16 cellular contexts compared by ENCODE assay signal in the genomic region with DNA sequence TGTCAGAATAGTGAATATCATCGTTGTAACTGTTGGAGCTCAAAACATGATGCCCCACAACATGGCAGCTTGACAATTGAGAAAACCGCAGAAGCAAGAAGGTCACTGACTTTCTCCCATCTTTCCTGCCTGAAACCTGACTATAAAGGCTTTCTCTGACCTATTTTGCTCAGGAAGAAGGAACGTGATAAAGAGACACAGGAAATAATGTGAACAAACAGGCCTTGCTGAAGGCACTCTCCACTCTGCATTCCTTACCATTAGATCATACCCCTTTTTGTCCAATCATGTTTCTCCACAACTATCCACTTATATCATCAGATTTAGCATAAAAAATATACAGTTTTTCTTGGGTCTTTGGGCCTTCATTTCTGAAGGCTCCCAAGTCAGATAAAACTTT.
DNase-seq lines count a peak whose midpoint lies in the region; FAIRE-seq and TF ChIP-seq lines count a peak whose summit lies in the region.
"Had no signal": no experiment of that assay in that cellular context is flagged by ENCODE, and none has a peak within 500 bp of the region (broad histone marks: within the 10 kb centered on the region; RNA-seq: fewer than 3 reads in every experiment).

No MANE protein-coding gene starts in this region.

- peaks cover 0 to 19% of the 10 kb centered on the region in 2 experiments; a peak in 1 of 4 replicates for H3K4me1 ChIP-seq in SK-N-SH (ENCODE audit: control insufficient read depth in 1 of 2, insufficient read depth in 2 of 2, low read depth in 1 of 2, low read length in 1 of 2)
- H3K4me1 ChIP-seq in spleen: no peaks in the 10 kb centered on the region
- H3K4me1 ChIP-seq: BLaER1 had no signal

- no peaks in the 10 kb centered on the region for H4K20me1 ChIP-seq in SK-N-SH (ENCODE audit: insufficient read depth)
- H4K20me1 ChIP-seq: BLaER1 had no signal

- no peak for TF ChIP-seq EP300 in SK-N-SH (IDR thresholded peaks at IDR 0.05; ENCODE audit: borderline replicate concordance in 1 of 2, low read depth in 1 of 2, low read length in 1 of 2)

- H3K9me2 ChIP-seq in SK-N-SH: no peaks in the 10 kb centered on the region

- H3K9ac ChIP-seq in SK-N-SH: no peak overlapping the region
- H3K9ac ChIP-seq: BLaER1 had no signal

- POLR2A ChIA-PET in SK-N-SH (lab: Yijun Ruan, JAX): no interaction called here

- peaks cover 32% of the 10 kb centered on the region for H3F3A ChIP-seq in SK-N-SH (replicated peaks; ENCODE audit: insufficient read depth)

- H3K79me2 ChIP-seq in SK-N-SH (ENCODE audit: insufficient read depth): no peaks in the 10 kb centered on the region

- intact Hi-C loops in spleen (cut with DNase I; ENCODE audit: low total_unique reads): no loop called here

- H3K27ac ChIP-seq in SK-N-SH (ENCODE audit: low read depth in 2 of 2, low read length in 1 of 2) (peak overlapping the region in 1 of 2 experiments; percentile 58; a peak in 2 of 4 replicates), epithelial cell of prostate (peak overlapping the region; percentile 53), temporal lobe (ENCODE audit: low read depth, low read length) (peak overlapping the region; percentile 13), spleen (no peak overlapping the region)
- H3K27ac ChIP-seq: BLaER1 had no signal

- no peaks in the 10 kb centered on the region for H3K27me3 ChIP-seq in SK-N-SH (ENCODE audit: insufficient read depth)
- H3K27me3 ChIP-seq in spleen (replicated peaks in 1 of 7): no peaks in the 10 kb centered on the region
- H3K27me3 ChIP-seq: BLaER1 had no signal

- H3K9me3 ChIP-seq in SK-N-SH: peaks cover 7% of the 10 kb centered on the region; the same call in 1 of the 2 replicates
- peaks cover 8 to 37% (median 26%) of the 10 kb centered on the region in 8 donors for H3K9me3 ChIP-seq in spleen

- WGBS in SK-N-SH (ENCODE audit: low lambda C conversion rate): 20% methylated on average over 3 of the region's 3 CpGs
- WGBS in spleen, 5 donors: 56 to 78% (median 73%) methylated on average over 3 of the region's 3 CpGs

- no peak overlapping the region for H3K4me3 ChIP-seq in SK-N-SH (ENCODE audit: low read depth in 2 of 2, low read length in 1 of 2)
- H3K4me3 ChIP-seq in spleen: no peak overlapping the region
- H3K4me3 ChIP-seq: BLaER1 had no signal

- TF ChIP-seq RAD21 in SK-N-SH (IDR thresholded peaks at IDR 0.05; ENCODE audit: low read length): no peak

- DNase-seq in H54 (ENCODE audit: insufficient read length, low spot score) (no peak), SK-N-SH (no peak), epithelial cell of prostate (ENCODE audit: low read depth, low spot score) (no peak), T1000 (lab: John Stamatoyannopoulos, UW) (no peak), spleen (no peak)
- no peak for DNase-seq in activated CD8-positive, alpha-beta memory T cell treated with anti-CD3 and anti-CD28 coated beads, Interleukin-2, amount 50 U/mL, for 4 hours
- DNase-seq: CD8-positive, alpha-beta memory T cell; DND-41; NCI-H146; NCI-H2227 treated with DMSO at 0.1 percent for 48 hours; NCI-H526; NK-92 treated with Interleukin-12 subunit alpha and Interleukin-12 subunit beta, amount 100 ng/mL, for 24 hours; Right ventricle myocardium superior had no signal

- peak; percentile 76 for FAIRE-seq in H54 (lab: Jason Lieb, UNC)
- FAIRE-seq: H1 had no signal

- H3K36me3 ChIP-seq in SK-N-SH (replicated peaks in 1 of 2; ENCODE audit: control insufficient read depth in 1 of 2, insufficient read depth in 2 of 2, low read length in 1 of 2) (peaks cover 0 to 13% of the 10 kb centered on the region in 2 experiments), spleen (no peaks in the 10 kb centered on the region)
- H3K36me3 ChIP-seq: BLaER1 had no signal

- TF ChIP-seq CTCF in SK-N-SH (IDR thresholded peaks at IDR 0.05): no peak
- TF ChIP-seq CTCF in spleen (IDR thresholded peaks at IDR 0.05 in 8 of 11, conservative IDR thresholded peaks at IDR 0.05 in 3 of 11): no peak

- H3K4me2 ChIP-seq in SK-N-SH: no peak overlapping the region
- H3K4me2 ChIP-seq: BLaER1 had no signal

- no peak for TF ChIP-seq POLR2A in H54 (IDR thresholded peaks at IDR 0.05; ENCODE audit: low read depth, low read length)
- TF ChIP-seq POLR2A in spleen (IDR thresholded peaks at IDR 0.05): no peak

- peak overlapping the region; percentile 37 for H2AFZ ChIP-seq in SK-N-SH (ENCODE audit: low read depth)

- CTCF ChIA-PET in SK-N-SH (lab: Yijun Ruan, JAX): no interaction called here

TF ChIP-seq in SK-N-SH, 30 proteins besides CTCF, POLR2A, EP300 and RAD21:
- TF ChIP-seq RFX5 (IDR thresholded peaks at IDR 0.05; ENCODE audit: low read length) (no peak), RCOR1 (IDR thresholded peaks at IDR 0.05; ENCODE audit: low read length) (no peak), EZH2phosphoT487 (IDR thresholded peaks at IDR 0.05; ENCODE audit: borderline replicate concordance, low read depth) (no peak), FOSL2 (IDR thresholded peaks at IDR 0.05; ENCODE audit: borderline replicate concordance, low read depth) (no peak), POLR2AphosphoS5 (IDR thresholded peaks at IDR 0.05; ENCODE audit: low read depth, low read length) (no peak), SMC3 (IDR thresholded peaks at IDR 0.05; ENCODE audit: low read depth, low read length) (no peak), FOXM1 (IDR thresholded peaks at IDR 0.05; ENCODE audit: low read depth) (no peak), GATA2 (CRISPR knock-in tag; IDR thresholded peaks at IDR 0.05) (no peak), GABPA (IDR thresholded peaks at IDR 0.05; ENCODE audit: low read depth) (no peak), TEAD4 (IDR thresholded peaks at IDR 0.05; ENCODE audit: borderline replicate concordance, insufficient read depth) (no peak), MXI1 (IDR thresholded peaks at IDR 0.05; ENCODE audit: low read depth, low read length) (no peak), NRF1 (IDR thresholded peaks at IDR 0.05; ENCODE audit: low read depth, low read length) (no peak)
- TF ChIP-seq, protein P1, sequence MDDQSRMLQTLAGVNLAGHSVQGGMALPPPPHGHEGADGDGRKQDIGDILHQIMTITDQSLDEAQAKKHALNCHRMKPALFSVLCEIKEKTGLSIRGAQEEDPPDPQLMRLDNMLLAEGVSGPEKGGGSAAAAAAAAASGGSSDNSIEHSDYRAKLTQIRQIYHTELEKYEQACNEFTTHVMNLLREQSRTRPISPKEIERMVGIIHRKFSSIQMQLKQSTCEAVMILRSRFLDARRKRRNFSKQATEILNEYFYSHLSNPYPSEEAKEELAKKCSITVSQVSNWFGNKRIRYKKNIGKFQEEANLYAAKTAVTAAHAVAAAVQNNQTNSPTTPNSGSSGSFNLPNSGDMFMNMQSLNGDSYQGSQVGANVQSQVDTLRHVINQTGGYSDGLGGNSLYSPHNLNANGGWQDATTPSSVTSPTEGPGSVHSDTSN (IDR thresholded peaks at IDR 0.05): no peak
- TF ChIP-seq, protein P2, sequence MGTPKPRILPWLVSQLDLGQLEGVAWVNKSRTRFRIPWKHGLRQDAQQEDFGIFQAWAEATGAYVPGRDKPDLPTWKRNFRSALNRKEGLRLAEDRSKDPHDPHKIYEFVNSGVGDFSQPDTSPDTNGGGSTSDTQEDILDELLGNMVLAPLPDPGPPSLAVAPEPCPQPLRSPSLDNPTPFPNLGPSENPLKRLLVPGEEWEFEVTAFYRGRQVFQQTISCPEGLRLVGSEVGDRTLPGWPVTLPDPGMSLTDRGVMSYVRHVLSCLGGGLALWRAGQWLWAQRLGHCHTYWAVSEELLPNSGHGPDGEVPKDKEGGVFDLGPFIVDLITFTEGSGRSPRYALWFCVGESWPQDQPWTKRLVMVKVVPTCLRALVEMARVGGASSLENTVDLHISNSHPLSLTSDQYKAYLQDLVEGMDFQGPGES (IDR thresholded peaks at IDR 0.05; ENCODE audit: low read depth, low read length): no peak
- TF ChIP-seq, protein P3, sequence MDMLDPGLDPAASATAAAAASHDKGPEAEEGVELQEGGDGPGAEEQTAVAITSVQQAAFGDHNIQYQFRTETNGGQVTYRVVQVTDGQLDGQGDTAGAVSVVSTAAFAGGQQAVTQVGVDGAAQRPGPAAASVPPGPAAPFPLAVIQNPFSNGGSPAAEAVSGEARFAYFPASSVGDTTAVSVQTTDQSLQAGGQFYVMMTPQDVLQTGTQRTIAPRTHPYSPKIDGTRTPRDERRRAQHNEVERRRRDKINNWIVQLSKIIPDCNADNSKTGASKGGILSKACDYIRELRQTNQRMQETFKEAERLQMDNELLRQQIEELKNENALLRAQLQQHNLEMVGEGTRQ (IDR thresholded peaks at IDR 0.05; ENCODE audit: borderline replicate concordance, low read depth, low read length): no peak
- TF ChIP-seq, protein P4, sequence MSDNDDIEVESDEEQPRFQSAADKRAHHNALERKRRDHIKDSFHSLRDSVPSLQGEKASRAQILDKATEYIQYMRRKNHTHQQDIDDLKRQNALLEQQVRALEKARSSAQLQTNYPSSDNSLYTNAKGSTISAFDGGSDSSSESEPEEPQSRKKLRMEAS (IDR thresholded peaks at IDR 0.05; ENCODE audit: low read depth): no peak
- TF ChIP-seq, protein P5, sequence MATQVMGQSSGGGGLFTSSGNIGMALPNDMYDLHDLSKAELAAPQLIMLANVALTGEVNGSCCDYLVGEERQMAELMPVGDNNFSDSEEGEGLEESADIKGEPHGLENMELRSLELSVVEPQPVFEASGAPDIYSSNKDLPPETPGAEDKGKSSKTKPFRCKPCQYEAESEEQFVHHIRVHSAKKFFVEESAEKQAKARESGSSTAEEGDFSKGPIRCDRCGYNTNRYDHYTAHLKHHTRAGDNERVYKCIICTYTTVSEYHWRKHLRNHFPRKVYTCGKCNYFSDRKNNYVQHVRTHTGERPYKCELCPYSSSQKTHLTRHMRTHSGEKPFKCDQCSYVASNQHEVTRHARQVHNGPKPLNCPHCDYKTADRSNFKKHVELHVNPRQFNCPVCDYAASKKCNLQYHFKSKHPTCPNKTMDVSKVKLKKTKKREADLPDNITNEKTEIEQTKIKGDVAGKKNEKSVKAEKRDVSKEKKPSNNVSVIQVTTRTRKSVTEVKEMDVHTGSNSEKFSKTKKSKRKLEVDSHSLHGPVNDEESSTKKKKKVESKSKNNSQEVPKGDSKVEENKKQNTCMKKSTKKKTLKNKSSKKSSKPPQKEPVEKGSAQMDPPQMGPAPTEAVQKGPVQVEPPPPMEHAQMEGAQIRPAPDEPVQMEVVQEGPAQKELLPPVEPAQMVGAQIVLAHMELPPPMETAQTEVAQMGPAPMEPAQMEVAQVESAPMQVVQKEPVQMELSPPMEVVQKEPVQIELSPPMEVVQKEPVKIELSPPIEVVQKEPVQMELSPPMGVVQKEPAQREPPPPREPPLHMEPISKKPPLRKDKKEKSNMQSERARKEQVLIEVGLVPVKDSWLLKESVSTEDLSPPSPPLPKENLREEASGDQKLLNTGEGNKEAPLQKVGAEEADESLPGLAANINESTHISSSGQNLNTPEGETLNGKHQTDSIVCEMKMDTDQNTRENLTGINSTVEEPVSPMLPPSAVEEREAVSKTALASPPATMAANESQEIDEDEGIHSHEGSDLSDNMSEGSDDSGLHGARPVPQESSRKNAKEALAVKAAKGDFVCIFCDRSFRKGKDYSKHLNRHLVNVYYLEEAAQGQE (IDR thresholded peaks at IDR 0.05; ENCODE audit: low read depth, low read length): no peak
TF ChIP-seq in SK-N-SH: peak in this region for 0.

Comparison
In these comparisons a context has a peak if more than half of its experiments do, and no peak if none do; other contexts are left out.
1. H3K27ac ChIP-seq: peak in epithelial cell of prostate (single experiment) and temporal lobe (single experiment); none in spleen (0 of 8).